8 cellular contexts compared by ENCODE assay signal in the genomic region with DNA sequence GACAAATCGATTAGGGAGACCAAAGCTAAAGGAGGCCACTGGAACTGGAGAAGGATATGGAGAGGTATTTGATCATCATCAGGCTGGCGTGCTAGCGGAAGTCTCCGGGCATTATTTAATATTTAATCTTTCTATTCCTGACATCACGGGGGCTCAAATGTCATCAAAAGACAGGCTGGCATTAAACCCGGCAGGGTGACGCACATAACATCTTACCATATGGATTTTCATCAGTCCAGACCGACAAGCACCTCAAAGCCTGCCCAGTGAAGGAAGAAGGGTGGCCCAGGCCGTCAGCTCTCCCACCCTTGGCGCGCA. TPM values are rescaled to one million over a fixed set of nuclear protein-coding genes. Genes with fewer than 3 reads are reported as not detected.
DNase-seq lines count a peak whose midpoint lies in the region; ATAC-seq lines count a peak whose summit lies in the region.

No MANE protein-coding gene starts in this region.

- H3K4me1 ChIP-seq in HUES64 (ENCODE audit: insufficient read depth, low read length), result no peaks in the 10 kb centered on the region

- DNase-seq in T-helper 2 cell treated with Interferon-gamma antibody and Interleukin-4, amounts not matched to agents 5 μg/mL and 100 μg/mL, for 36 hours (ENCODE audit: low spot score), result no peak
- DNase-seq in T-helper 2 cell, result no peak
- no peak for DNase-seq in activated T-helper 1 cell treated with anti-CD3 and anti-CD28 coated beads, Interleukin-12 subunit alpha, Interleukin-12 subunit beta, Interleukin-2, Interleukin-4 antibody, amounts not matched to agents 30 ng/mL and 10 ng/mL and 1 ng/mL, durations not matched to agents 14 hours and 24 hours and 36 hours (ENCODE audit: low spot score)
- DNase-seq in left ventricle myocardium superior, result no peak
- no peak for DNase-seq in skeletal muscle cell (ENCODE audit: low read depth)
- no peak for DNase-seq in ureter (ENCODE audit: low spot score)

- H3K27me3 Mint-ChIP-seq in T-helper 2 cell treated with Interferon-gamma antibody and Interleukin-4, amounts not matched to agents 5 μg/mL and 100 μg/mL, for 36 hours (ENCODE audit: low read depth), result no peaks in the 10 kb centered on the region
- no peaks in the 10 kb centered on the region for H3K27me3 Mint-ChIP-seq in activated T-helper 1 cell treated with anti-CD3 and anti-CD28 coated beads, Interleukin-12 subunit alpha, Interleukin-12 subunit beta, Interleukin-2, Interleukin-4 antibody, amounts not matched to agents 30 ng/mL and 10 ng/mL and 1 ng/mL, durations not matched to agents 14 hours and 24 hours and 36 hours (ENCODE audit: insufficient read depth)

- ATAC-seq in left ventricle myocardium superior (peak; percentile 1), GM19324 (IDR thresholded peaks at IDR 0.05; ENCODE audit: low FRiP score, unreplicated experiment) (no peak)

- intact Hi-C loops in activated T-helper 1 cell treated with anti-CD3 and anti-CD28 coated beads, Interleukin-12 subunit alpha, Interleukin-12 subunit beta, Interleukin-2, Interleukin-4 antibody, amounts not matched to agents 30 ng/mL and 10 ng/mL and 1 ng/mL, durations not matched to agents 14 hours and 24 hours and 36 hours (cut with micrococcal nuclease), result loop anchor here (5.0 kb wide), 2 partner anchors 35 to 835 kb away; partner anchors contain the start of gene RFX7
- intact Hi-C loops in left ventricle myocardium superior (cut with micrococcal nuclease), result no loop called here

- H3K27me3 ChIP-seq in HUES64 (ENCODE audit: insufficient read depth, low read length), result no peaks in the 10 kb centered on the region

- WGBS in HUES64, result 8% methylated on average over 11 of the region's 11 CpGs

- H3K9me3 Mint-ChIP-seq in T-helper 2 cell treated with Interferon-gamma antibody and Interleukin-4, amounts not matched to agents 5 μg/mL and 100 μg/mL, for 36 hours, result no peaks in the 10 kb centered on the region
- no peaks in the 10 kb centered on the region for H3K9me3 Mint-ChIP-seq in activated T-helper 1 cell treated with anti-CD3 and anti-CD28 coated beads, Interleukin-12 subunit alpha, Interleukin-12 subunit beta, Interleukin-2, Interleukin-4 antibody, amounts not matched to agents 30 ng/mL and 10 ng/mL and 1 ng/mL, durations not matched to agents 14 hours and 24 hours and 36 hours

- no peaks in the 10 kb centered on the region for H3K36me3 ChIP-seq in HUES64 (ENCODE audit: insufficient read depth, low read length)

- H3K9ac ChIP-seq in HUES64 (ENCODE audit: low read depth, low read length), result peak overlapping the region; percentile 53

- peak overlapping the region; percentile 95 for H3K27ac Mint-ChIP-seq in T-helper 2 cell treated with Interferon-gamma antibody and Interleukin-4, amounts not matched to agents 5 μg/mL and 100 μg/mL, for 36 hours
- H3K27ac Mint-ChIP-seq in activated T-helper 1 cell treated with anti-CD3 and anti-CD28 coated beads, Interleukin-12 subunit alpha, Interleukin-12 subunit beta, Interleukin-2, Interleukin-4 antibody, amounts not matched to agents 30 ng/mL and 10 ng/mL and 1 ng/mL, durations not matched to agents 14 hours and 24 hours and 36 hours, result peak overlapping the region; percentile 95

- H3K4me3 Mint-ChIP-seq in T-helper 2 cell treated with Interferon-gamma antibody and Interleukin-4, amounts not matched to agents 5 μg/mL and 100 μg/mL, for 36 hours, result peak overlapping the region; percentile 97
- H3K4me3 Mint-ChIP-seq in activated T-helper 1 cell treated with anti-CD3 and anti-CD28 coated beads, Interleukin-12 subunit alpha, Interleukin-12 subunit beta, Interleukin-2, Interleukin-4 antibody, amounts not matched to agents 30 ng/mL and 10 ng/mL and 1 ng/mL, durations not matched to agents 14 hours and 24 hours and 36 hours, result peak overlapping the region; percentile 98

- H3K4me3 ChIP-seq in HUES64 (ENCODE audit: low read length) (peak overlapping the region; percentile 67), skeletal muscle cell (ENCODE audit: low read depth, low read length) (peak overlapping the region; percentile 84)

- H3K4me1 Mint-ChIP-seq in T-helper 2 cell treated with Interferon-gamma antibody and Interleukin-4, amounts not matched to agents 5 μg/mL and 100 μg/mL, for 36 hours (ENCODE audit: low read depth), result peaks cover 29% of the 10 kb centered on the region
- H3K4me1 Mint-ChIP-seq in activated T-helper 1 cell treated with anti-CD3 and anti-CD28 coated beads, Interleukin-12 subunit alpha, Interleukin-12 subunit beta, Interleukin-2, Interleukin-4 antibody, amounts not matched to agents 30 ng/mL and 10 ng/mL and 1 ng/mL, durations not matched to agents 14 hours and 24 hours and 36 hours (ENCODE audit: low read depth), result peaks cover 32% of the 10 kb centered on the region

- H3K9me3 ChIP-seq in HUES64 (ENCODE audit: insufficient read depth, low read depth, low read length), result no peaks in the 10 kb centered on the region

- peak overlapping the region; percentile 66; the same call in 1 of the 2 replicates for H3K27ac ChIP-seq in HUES64 (ENCODE audit: low read depth, low read length)

- H3K36me3 Mint-ChIP-seq in T-helper 2 cell treated with Interferon-gamma antibody and Interleukin-4, amounts not matched to agents 5 μg/mL and 100 μg/mL, for 36 hours (ENCODE audit: low read depth), result no peaks in the 10 kb centered on the region
- H3K36me3 Mint-ChIP-seq in activated T-helper 1 cell treated with anti-CD3 and anti-CD28 coated beads, Interleukin-12 subunit alpha, Interleukin-12 subunit beta, Interleukin-2, Interleukin-4 antibody, amounts not matched to agents 30 ng/mL and 10 ng/mL and 1 ng/mL, durations not matched to agents 14 hours and 24 hours and 36 hours (ENCODE audit: low read depth), result peaks cover 4% of the 10 kb centered on the region

RNA-seq across cellular contexts. Expression of gene CCPG1, which starts 0.6 kb away (rescaled TPM):
- 7.9 TPM for polyA plus RNA-seq in HUES64 (2013, experiment 1 of 2)
- 11.0 TPM for polyA plus RNA-seq in HUES64 (2013, experiment 2 of 2)
- total RNA-seq in activated T-helper 1 cell treated with anti-CD3 and anti-CD28 coated beads, Interleukin-12 subunit alpha, Interleukin-12 subunit beta, Interleukin-2, Interleukin-4 antibody, amounts not matched to agents 30 ng/mL and 10 ng/mL and 1 ng/mL, durations not matched to agents 14 hours and 24 hours and 36 hours, result 15.0 TPM in 2 replicates
- total RNA-seq in left ventricle myocardium superior (82.5 TPM), ureter (60.7 TPM)

RNA-seq across cellular contexts. Expression of gene PIERCE2, which starts 0.7 kb away (rescaled TPM):
- polyA plus RNA-seq in HUES64 (2013, experiment 1 of 2), result 3.0 TPM
- polyA plus RNA-seq in HUES64 (2013, experiment 2 of 2), result 3.6 TPM
- total RNA-seq in activated T-helper 1 cell treated with anti-CD3 and anti-CD28 coated beads, Interleukin-12 subunit alpha, Interleukin-12 subunit beta, Interleukin-2, Interleukin-4 antibody, amounts not matched to agents 30 ng/mL and 10 ng/mL and 1 ng/mL, durations not matched to agents 14 hours and 24 hours and 36 hours, result not detected in 2 replicates
- 7.2 TPM for total RNA-seq in left ventricle myocardium superior
- total RNA-seq in ureter, result 3.0 TPM
